25 cellular contexts compared by ENCODE assay signal in the genomic region with DNA sequence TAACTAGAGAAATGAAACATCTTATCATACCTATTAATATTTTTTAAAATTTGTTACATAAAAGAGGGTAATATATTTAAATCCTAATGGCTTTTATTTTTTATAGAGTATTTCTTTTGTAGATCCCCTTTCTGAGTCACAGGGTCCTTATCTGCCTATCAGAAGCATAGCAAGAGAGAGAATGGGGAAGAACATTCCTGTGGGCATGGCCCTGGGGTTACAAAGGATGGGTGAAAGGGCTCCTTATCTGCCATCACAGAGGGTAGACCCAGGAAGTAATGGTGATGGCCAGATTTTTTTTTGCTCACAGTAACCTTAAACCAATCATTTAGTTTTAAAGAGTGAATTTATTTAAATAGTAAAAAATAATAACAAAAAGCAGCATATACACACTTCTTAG.
"Had no signal": no experiment of that assay in that cellular context is flagged by ENCODE, and none has a peak within 500 bp of the region (broad histone marks: within the 10 kb centered on the region; RNA-seq: fewer than 3 reads in every experiment).

No MANE protein-coding gene starts in this region.

- H3K4me1 ChIP-seq: adrenal gland had no signal

- H3K27me3 ChIP-seq: adrenal gland had no signal

- DNase-seq: activated CD4-positive, alpha-beta T cell treated with anti-CD3 and anti-CD28 coated beads for 4 hours; activated CD8-positive, alpha-beta memory T cell treated with anti-CD3 and anti-CD28 coated beads, Interleukin-2, amount 50 U/mL, for 4 hours; activated CD8-positive, alpha-beta T cell treated with anti-CD3 and anti-CD28 coated beads for 36 hours; activated naive CD4-positive, alpha-beta T cell treated with anti-CD3 and anti-CD28 coated beads, Interleukin-2, amount 50 U/mL, for 16 hours; activated naive CD8-positive, alpha-beta T cell treated with anti-CD3 and anti-CD28 coated beads, Interleukin-2, amount 10 ng/mL, durations not matched to agents 7 days and 5 days; activated T-cell treated with anti-CD3 and anti-CD28 coated beads, Interleukin-2, amount 50 U/mL, for 72 hours; adrenal gland; anterior cingulate cortex; cerebellar nuclear complex; Karpas-422; MM.1S; NCI-H1105; NCI-H1436; NCI-H1694 treated with DMSO at 0.1 percent for 48 hours; NCI-H2029 treated with DMSO at 0.1 percent for 48 hours; NCI-H345; NCI-H510A treated with DMSO at 0.1 percent for 48 hours; NCI-H69; NK-92 treated with Interleukin-12 subunit alpha and Interleukin-12 subunit beta, amount 100 ng/mL, for 24 hours; PC-3; SHP77 treated with DMSO at 0.1 percent for 48 hours; T-helper 17 cell; T-helper 9 cell had no signal

- ATAC-seq: activated CD4-positive, CD25-positive, alpha-beta regulatory T cell treated with anti-CD3 and anti-CD28 coated beads, Interleukin-2, amount 50 U/mL, for 24 hours; activated CD8-positive, alpha-beta T cell treated with anti-CD3 and anti-CD28 coated beads for 36 hours; activated T-cell treated with anti-CD3 and anti-CD28 coated beads, Interleukin-2, amount 50 U/mL, for 72 hours; PC-3; T-helper 17 cell had no signal

- H3K9me3 ChIP-seq: adrenal gland had no signal

- H3K4me3 ChIP-seq: adrenal gland had no signal

- H3K36me3 ChIP-seq: adrenal gland had no signal

- FAIRE-seq: TTC549 had no signal

- H3K27ac ChIP-seq: adrenal gland had no signal
